In genomic region chr2:172101707-172102158, GRCh38 we compare ENCODE assay signal across 1 cellular context.
TF ChIP-seq lines count a peak whose summit lies in the region.

No MANE protein-coding gene starts in this region.

TF ChIP-seq in H1, 55 proteins besides CTCF, POLR2A, EP300 and RAD21 (continued from another document):
- TF ChIP-seq TAF1 (IDR thresholded peaks at IDR 0.05; ENCODE audit: low read depth, low read length) (no peak), KDM5A (IDR thresholded peaks at IDR 0.05; ENCODE audit: low read length) (no peak), CBX8 (IDR thresholded peaks at IDR 0.05; ENCODE audit: borderline replicate concordance, low read depth, low read length) (0 out of 2 replicates have a peak, but pooled peaks have one; percentile 20)
